7 cellular contexts compared by ENCODE assay signal in genomic region chr19:43798026-43798545, GRCh38. TPM values are rescaled to one million over a fixed set of nuclear protein-coding genes. Genes with fewer than 3 reads are reported as not detected.
DNase-seq lines count a peak whose midpoint lies in the region; ATAC-seq and TF ChIP-seq lines count a peak whose summit lies in the region.

No MANE protein-coding gene starts in this region.

- no peak for TF ChIP-seq CTCF in GM23338 (conservative IDR thresholded peaks at IDR 0.05; ENCODE audit: low read depth in 2 of 2)

- peaks cover 40% of the 10 kb centered on the region for H3K27me3 Mint-ChIP-seq in GM23338 (ENCODE audit: insufficient read depth, low read depth, poor library complexity)
- no peaks in the 10 kb centered on the region for H3K27me3 Mint-ChIP-seq in activated T-helper 17 cell treated with anti-CD3 and anti-CD28 coated beads, Interleukin-2, amount 50 U/mL, for 72 hours

- H3K4me2 ChIP-seq in GM23338: peak overlapping the region; percentile 88

- no peaks in the 10 kb centered on the region for H3K9me3 ChIP-seq in iPS DF 6.9 (ENCODE audit: control insufficient read depth, insufficient read depth, low read length)

- H3K4me1 ChIP-seq in GM23338 (ENCODE audit: insufficient read depth) (no peaks in the 10 kb centered on the region), iPS DF 6.9 (ENCODE audit: control insufficient read depth, insufficient read depth, low read length) (no peaks in the 10 kb centered on the region)

- no peaks in the 10 kb centered on the region for H3K79me2 ChIP-seq in GM23338 (replicated peaks; ENCODE audit: insufficient read depth)

- DNase-seq in GM23338 (ENCODE audit: low spot score) (no peak), iPS DF 6.9 (ENCODE audit: low read depth, low spot score) (no peak), SIG-M5 (lab: John Stamatoyannopoulos, UW) (no peak)

- H3K36me3 ChIP-seq in GM23338 (ENCODE audit: insufficient read depth) (no peaks in the 10 kb centered on the region), iPS DF 6.9 (ENCODE audit: control insufficient read depth, insufficient read depth, low read length) (no peaks in the 10 kb centered on the region)

- peak overlapping the region; percentile 97 for H2AFZ ChIP-seq in GM23338

- H3K36me3 Mint-ChIP-seq in GM23338 (ENCODE audit: low read depth): no peaks in the 10 kb centered on the region
- no peaks in the 10 kb centered on the region for H3K36me3 Mint-ChIP-seq in activated T-helper 17 cell treated with anti-CD3 and anti-CD28 coated beads, Interleukin-2, amount 50 U/mL, for 72 hours (ENCODE audit: low read depth)

- no peaks in the 10 kb centered on the region for H3F3A ChIP-seq in GM23338 (replicated peaks; ENCODE audit: low read depth)

- ATAC-seq in GM23338: no peak
- peak; percentile 27 for ATAC-seq in activated T-helper 17 cell treated with anti-CD3 and anti-CD28 coated beads, Interleukin-2, amount 50 U/mL, for 72 hours (replicated peaks)
- ATAC-seq in HG03108 (IDR thresholded peaks at IDR 0.05; ENCODE audit: unreplicated experiment): no peak
- no peak for ATAC-seq in GM19452 (IDR thresholded peaks at IDR 0.05; ENCODE audit: unreplicated experiment)

- H4K20me1 ChIP-seq in GM23338 (replicated peaks; ENCODE audit: insufficient read depth): no peaks in the 10 kb centered on the region

- H3K27ac ChIP-seq in GM23338 (ENCODE audit: low read depth) (no peak overlapping the region), iPS DF 6.9 (ENCODE audit: low read length) (no peak overlapping the region), skin epidermis (peak overlapping the region in 3 of 21 experiments; percentile 4 to 50 (median 13))

- no peaks in the 10 kb centered on the region; the same call in 2 of the 3 replicates for H3K4me1 Mint-ChIP-seq in GM23338
- H3K4me1 Mint-ChIP-seq in activated T-helper 17 cell treated with anti-CD3 and anti-CD28 coated beads, Interleukin-2, amount 50 U/mL, for 72 hours: peaks cover 10% of the 10 kb centered on the region

- H3K27me3 ChIP-seq in GM23338 (ENCODE audit: insufficient read depth) (peaks cover 48% of the 10 kb centered on the region), iPS DF 6.9 (ENCODE audit: control insufficient read depth, insufficient read depth, low read length) (peaks cover 5% of the 10 kb centered on the region; the same call in 1 of the 2 replicates)

- no CpG with 5 or more reads among the region's 5 CpGs for WGBS in iPS DF 6.9 (ENCODE audit: insufficient coverage, insufficient read length)

- H3K27ac Mint-ChIP-seq in GM23338: no peak overlapping the region
- peak overlapping the region; percentile 75 for H3K27ac Mint-ChIP-seq in activated T-helper 17 cell treated with anti-CD3 and anti-CD28 coated beads, Interleukin-2, amount 50 U/mL, for 72 hours

- H3K4me3 Mint-ChIP-seq in GM23338: peak overlapping the region; percentile 78
- peak overlapping the region; percentile 93 for H3K4me3 Mint-ChIP-seq in activated T-helper 17 cell treated with anti-CD3 and anti-CD28 coated beads, Interleukin-2, amount 50 U/mL, for 72 hours

- H3K4me3 ChIP-seq in GM23338 (peak overlapping the region; percentile 76), iPS DF 6.9 (ENCODE audit: low read length) (peak overlapping the region; percentile 54; the same call in 1 of the 2 replicates), skin epidermis (peak overlapping the region; percentile 29 to 49 (median 38))

- no peaks in the 10 kb centered on the region for H3K9me2 ChIP-seq in GM23338 (ENCODE audit: insufficient read depth)

- no peaks in the 10 kb centered on the region; the same call in 2 of the 3 replicates for H3K9me3 Mint-ChIP-seq in GM23338
- H3K9me3 Mint-ChIP-seq in activated T-helper 17 cell treated with anti-CD3 and anti-CD28 coated beads, Interleukin-2, amount 50 U/mL, for 72 hours: no peaks in the 10 kb centered on the region

TF ChIP-seq in GM23338, 12 proteins besides CTCF, POLR2A, EP300 and RAD21 (continues in another document):
- TF ChIP-seq STAT1 (IDR thresholded peaks at IDR 0.05; ENCODE audit: unreplicated experiment) (no peak), ETS1 (IDR thresholded peaks at IDR 0.05) (no peak), EZH2 (IDR thresholded peaks at IDR 0.05; ENCODE audit: low read depth, unreplicated experiment) (no peak), POLR2AphosphoS5 (IDR thresholded peaks at IDR 0.05; ENCODE audit: low read depth) (no peak), ZNF114 (CRISPR knock-in tag; IDR thresholded peaks at IDR 0.05) (no peak)

RNA-seq across cellular contexts. Expression of gene LYPD5, which starts 4.2 kb away (rescaled TPM):
- 0.54 and 1.1 TPM in 2 replicates for total RNA-seq in GM23338 (2014; rRNA removed; shearing (Covaris generic))
- 0.61 and 1.5 TPM in 2 replicates for polyA plus RNA-seq in GM23338 (2016; fragmentation: Nextera tagmentation; extraction: Ambion mirVana)
- total RNA-seq in activated T-helper 17 cell treated with anti-CD3 and anti-CD28 coated beads, Interleukin-2, amount 50 U/mL, for 72 hours: 1 to 10 TPM in 1 of 2 donors, under 1 TPM in 1; 0.73 to 6.6 TPM

RNA-seq across cellular contexts. Expression of gene KCNN4, which starts 17.3 kb away (rescaled TPM):
- 3.2 and 3.4 TPM in 2 replicates for total RNA-seq in GM23338 (2014; rRNA removed; shearing (Covaris generic))
- 0.75 and 0.86 TPM in 2 replicates for polyA plus RNA-seq in GM23338 (2016; fragmentation: Nextera tagmentation; extraction: Ambion mirVana)
- total RNA-seq in activated T-helper 17 cell treated with anti-CD3 and anti-CD28 coated beads, Interleukin-2, amount 50 U/mL, for 72 hours: 100 to 1,000 TPM; 116 to 385 TPM

RNA-seq across cellular contexts. Expression of gene ZNF283, which starts 29.0 kb away (rescaled TPM):
- total RNA-seq in GM23338 (2014; rRNA removed; shearing (Covaris generic)): 8.7 and 12.0 TPM in 2 replicates
- polyA plus RNA-seq in GM23338 (2016; fragmentation: Nextera tagmentation; extraction: Ambion mirVana): 3.0 and 3.1 TPM in 2 replicates
- total RNA-seq in activated T-helper 17 cell treated with anti-CD3 and anti-CD28 coated beads, Interleukin-2, amount 50 U/mL, for 72 hours: 10 to 100 TPM in 1 of 2 donors, 1 to 10 TPM in 1; 7.7 to 12.3 TPM

RNA-seq across cellular contexts. Expression of gene SMG9, which starts 43.3 kb away (rescaled TPM):
- total RNA-seq in GM23338 (2014; rRNA removed; shearing (Covaris generic)): 6.3 and 13.2 TPM in 2 replicates
- polyA plus RNA-seq in GM23338 (2016; fragmentation: Nextera tagmentation; extraction: Ambion mirVana): 14.0 and 15.7 TPM in 2 replicates
- total RNA-seq in activated T-helper 17 cell treated with anti-CD3 and anti-CD28 coated beads, Interleukin-2, amount 50 U/mL, for 72 hours: 100 to 1,000 TPM in 1 of 2 donors, 10 to 100 TPM in 1; 70.4 to 109 TPM

Comparison
In these comparisons a context has a peak if more than half of its experiments do, and no peak if none do; other contexts are left out.
1. RNA of gene KCNN4, which starts 17.3 kb away (total RNA-seq): 116 to 385 TPM in activated T-helper 17 cell treated with anti-CD3 and anti-CD28 coated beads, Interleukin-2, amount 50 U/mL, for 72 hours; 3.2 to 3.4 TPM in GM23338; every median in the first group is over 10 times any median in the second.
2. Peak in every context shown above with its lines, with median percentiles within 50 percentile points of each other: H3K4me3 ChIP-seq.